In the genomic region with DNA sequence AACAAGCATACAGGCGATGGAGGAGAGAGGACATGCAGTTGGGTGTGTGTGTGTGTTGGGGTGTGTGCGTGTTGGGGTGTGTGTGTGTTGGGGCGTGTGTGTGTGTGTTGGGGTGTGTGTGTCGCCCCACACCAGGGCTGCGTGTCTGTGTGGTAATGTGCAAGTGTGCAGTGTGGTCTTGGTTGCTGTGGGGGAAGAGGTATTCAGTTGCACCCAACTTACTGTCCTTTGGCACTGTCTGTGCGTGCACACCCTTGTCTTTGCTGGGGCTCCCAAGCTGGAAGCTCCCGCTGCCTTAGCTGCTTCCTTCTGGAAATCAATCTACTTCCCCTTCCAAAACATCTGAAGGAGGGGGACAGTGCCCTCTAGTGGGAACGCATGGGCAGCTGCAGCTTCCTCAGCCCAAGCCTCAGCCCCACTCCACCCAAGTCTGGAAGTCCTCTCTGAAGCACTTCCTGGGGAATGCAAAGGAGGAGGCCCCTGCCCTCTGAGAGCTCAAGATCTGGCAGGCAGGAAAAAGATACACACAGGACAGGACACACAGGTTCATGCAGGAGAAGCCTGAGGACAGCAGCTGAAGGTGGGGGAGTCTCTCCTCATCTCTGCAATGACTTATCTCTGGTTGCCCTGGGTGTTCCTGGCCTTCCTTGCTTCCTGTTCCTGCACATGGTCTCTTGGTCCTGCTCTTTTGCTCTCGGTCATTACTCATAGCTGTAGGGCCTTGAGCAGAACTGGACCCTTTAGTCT, we compare ENCODE assay signal across 1 cellular context.
A peak's percentile ranks its signal among the peaks of the same experiment; 100 is the strongest.
TF ChIP-seq lines count a peak whose summit lies in the region.

No MANE protein-coding gene starts in this region.

TF ChIP-seq in HEK293, 187 proteins besides CTCF, POLR2A, EP300 and RAD21 (continued from another document):
- TF ChIP-seq, protein P1, sequence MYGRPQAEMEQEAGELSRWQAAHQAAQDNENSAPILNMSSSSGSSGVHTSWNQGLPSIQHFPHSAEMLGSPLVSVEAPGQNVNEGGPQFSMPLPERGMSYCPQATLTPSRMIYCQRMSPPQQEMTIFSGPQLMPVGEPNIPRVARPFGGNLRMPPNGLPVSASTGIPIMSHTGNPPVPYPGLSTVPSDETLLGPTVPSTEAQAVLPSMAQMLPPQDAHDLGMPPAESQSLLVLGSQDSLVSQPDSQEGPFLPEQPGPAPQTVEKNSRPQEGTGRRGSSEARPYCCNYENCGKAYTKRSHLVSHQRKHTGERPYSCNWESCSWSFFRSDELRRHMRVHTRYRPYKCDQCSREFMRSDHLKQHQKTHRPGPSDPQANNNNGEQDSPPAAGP (tag by site-specific recombination; IDR thresholded peaks at IDR 0.05) = peak; percentile 53; the same call in 1 of the 2 replicates
- no peak for TF ChIP-seq ZSCAN16 (tag by site-specific recombination; IDR thresholded peaks at IDR 0.05)
- 0 out of 2 replicates have a peak, but pooled peaks have one; percentile 44 for TF ChIP-seq SP7 (tag by site-specific recombination; IDR thresholded peaks at IDR 0.05)
- TF ChIP-seq, protein P2, sequence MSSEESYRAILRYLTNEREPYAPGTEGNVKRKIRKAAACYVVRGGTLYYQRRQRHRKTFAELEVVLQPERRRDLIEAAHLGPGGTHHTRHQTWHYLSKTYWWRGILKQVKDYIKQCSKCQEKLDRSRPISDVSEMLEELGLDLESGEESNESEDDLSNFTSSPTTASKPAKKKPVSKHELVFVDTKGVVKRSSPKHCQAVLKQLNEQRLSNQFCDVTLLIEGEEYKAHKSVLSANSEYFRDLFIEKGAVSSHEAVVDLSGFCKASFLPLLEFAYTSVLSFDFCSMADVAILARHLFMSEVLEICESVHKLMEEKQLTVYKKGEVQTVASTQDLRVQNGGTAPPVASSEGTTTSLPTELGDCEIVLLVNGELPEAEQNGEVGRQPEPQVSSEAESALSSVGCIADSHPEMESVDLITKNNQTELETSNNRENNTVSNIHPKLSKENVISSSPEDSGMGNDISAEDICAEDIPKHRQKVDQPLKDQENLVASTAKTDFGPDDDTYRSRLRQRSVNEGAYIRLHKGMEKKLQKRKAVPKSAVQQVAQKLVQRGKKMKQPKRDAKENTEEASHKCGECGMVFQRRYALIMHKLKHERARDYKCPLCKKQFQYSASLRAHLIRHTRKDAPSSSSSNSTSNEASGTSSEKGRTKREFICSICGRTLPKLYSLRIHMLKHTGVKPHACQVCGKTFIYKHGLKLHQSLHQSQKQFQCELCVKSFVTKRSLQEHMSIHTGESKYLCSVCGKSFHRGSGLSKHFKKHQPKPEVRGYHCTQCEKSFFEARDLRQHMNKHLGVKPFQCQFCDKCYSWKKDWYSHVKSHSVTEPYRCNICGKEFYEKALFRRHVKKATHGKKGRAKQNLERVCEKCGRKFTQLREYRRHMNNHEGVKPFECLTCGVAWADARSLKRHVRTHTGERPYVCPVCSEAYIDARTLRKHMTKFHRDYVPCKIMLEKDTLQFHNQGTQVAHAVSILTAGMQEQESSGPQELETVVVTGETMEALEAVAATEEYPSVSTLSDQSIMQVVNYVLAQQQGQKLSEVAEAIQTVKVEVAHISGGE (tag by site-specific recombination; conservative IDR thresholded peaks at IDR 0.05; ENCODE audit: low read depth) = peak; percentile 93
- TF ChIP-seq ZNF473 (tag by site-specific recombination; IDR thresholded peaks at IDR 0.05) = no peak
- TF ChIP-seq, protein P3, sequence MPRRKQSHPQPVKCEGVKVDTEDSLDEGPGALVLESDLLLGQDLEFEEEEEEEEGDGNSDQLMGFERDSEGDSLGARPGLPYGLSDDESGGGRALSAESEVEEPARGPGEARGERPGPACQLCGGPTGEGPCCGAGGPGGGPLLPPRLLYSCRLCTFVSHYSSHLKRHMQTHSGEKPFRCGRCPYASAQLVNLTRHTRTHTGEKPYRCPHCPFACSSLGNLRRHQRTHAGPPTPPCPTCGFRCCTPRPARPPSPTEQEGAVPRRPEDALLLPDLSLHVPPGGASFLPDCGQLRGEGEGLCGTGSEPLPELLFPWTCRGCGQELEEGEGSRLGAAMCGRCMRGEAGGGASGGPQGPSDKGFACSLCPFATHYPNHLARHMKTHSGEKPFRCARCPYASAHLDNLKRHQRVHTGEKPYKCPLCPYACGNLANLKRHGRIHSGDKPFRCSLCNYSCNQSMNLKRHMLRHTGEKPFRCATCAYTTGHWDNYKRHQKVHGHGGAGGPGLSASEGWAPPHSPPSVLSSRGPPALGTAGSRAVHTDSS (tag by site-specific recombination; IDR thresholded peaks at IDR 0.05) = no peak
- TF ChIP-seq TCF7L2 (IDR thresholded peaks at IDR 0.05; ENCODE audit: borderline replicate concordance, low read depth, low read length) = no peak
- no peak for TF ChIP-seq ZNF530 (tag by site-specific recombination; IDR thresholded peaks at IDR 0.05; ENCODE audit: low read depth)
- TF ChIP-seq REPIN1 (tag by site-specific recombination; IDR thresholded peaks at IDR 0.05; ENCODE audit: low read depth) = no peak
- TF ChIP-seq, protein P4, sequence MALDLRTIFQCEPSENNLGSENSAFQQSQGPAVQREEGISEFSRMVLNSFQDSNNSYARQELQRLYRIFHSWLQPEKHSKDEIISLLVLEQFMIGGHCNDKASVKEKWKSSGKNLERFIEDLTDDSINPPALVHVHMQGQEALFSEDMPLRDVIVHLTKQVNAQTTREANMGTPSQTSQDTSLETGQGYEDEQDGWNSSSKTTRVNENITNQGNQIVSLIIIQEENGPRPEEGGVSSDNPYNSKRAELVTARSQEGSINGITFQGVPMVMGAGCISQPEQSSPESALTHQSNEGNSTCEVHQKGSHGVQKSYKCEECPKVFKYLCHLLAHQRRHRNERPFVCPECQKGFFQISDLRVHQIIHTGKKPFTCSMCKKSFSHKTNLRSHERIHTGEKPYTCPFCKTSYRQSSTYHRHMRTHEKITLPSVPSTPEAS (tag by site-specific recombination; IDR thresholded peaks at IDR 0.05) = peak; percentile 92
- TF ChIP-seq, protein P5, sequence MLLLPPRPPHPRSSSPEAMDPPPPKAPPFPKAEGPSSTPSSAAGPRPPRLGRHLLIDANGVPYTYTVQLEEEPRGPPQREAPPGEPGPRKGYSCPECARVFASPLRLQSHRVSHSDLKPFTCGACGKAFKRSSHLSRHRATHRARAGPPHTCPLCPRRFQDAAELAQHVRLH (tag by site-specific recombination; IDR thresholded peaks at IDR 0.05) = no peak
- no peak for TF ChIP-seq ZNF404 (tag by site-specific recombination; IDR thresholded peaks at IDR 0.05)
- TF ChIP-seq, protein P6, sequence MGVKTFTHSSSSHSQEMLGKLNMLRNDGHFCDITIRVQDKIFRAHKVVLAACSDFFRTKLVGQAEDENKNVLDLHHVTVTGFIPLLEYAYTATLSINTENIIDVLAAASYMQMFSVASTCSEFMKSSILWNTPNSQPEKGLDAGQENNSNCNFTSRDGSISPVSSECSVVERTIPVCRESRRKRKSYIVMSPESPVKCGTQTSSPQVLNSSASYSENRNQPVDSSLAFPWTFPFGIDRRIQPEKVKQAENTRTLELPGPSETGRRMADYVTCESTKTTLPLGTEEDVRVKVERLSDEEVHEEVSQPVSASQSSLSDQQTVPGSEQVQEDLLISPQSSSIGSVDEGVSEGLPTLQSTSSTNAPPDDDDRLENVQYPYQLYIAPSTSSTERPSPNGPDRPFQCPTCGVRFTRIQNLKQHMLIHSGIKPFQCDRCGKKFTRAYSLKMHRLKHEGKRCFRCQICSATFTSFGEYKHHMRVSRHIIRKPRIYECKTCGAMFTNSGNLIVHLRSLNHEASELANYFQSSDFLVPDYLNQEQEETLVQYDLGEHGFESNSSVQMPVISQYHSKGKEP (tag by site-specific recombination; IDR thresholded peaks at IDR 0.05) = no peak
- TF ChIP-seq ZNF521 (tag by site-specific recombination; IDR thresholded peaks at IDR 0.05) = no peak
- TF ChIP-seq ZFHX2 (tag by site-specific recombination; conservative IDR thresholded peaks at IDR 0.05) = 0 out of 2 replicates have a peak, but pooled peaks have one; percentile 5
- TF ChIP-seq, protein P7, sequence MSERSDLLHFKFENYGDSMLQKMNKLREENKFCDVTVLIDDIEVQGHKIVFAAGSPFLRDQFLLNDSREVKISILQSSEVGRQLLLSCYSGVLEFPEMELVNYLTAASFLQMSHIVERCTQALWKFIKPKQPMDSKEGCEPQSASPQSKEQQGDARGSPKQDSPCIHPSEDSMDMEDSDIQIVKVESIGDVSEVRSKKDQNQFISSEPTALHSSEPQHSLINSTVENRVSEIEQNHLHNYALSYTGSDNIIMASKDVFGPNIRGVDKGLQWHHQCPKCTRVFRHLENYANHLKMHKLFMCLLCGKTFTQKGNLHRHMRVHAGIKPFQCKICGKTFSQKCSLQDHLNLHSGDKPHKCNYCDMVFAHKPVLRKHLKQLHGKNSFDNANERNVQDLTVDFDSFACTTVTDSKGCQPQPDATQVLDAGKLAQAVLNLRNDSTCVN (tag by site-specific recombination; optimal IDR thresholded peaks at IDR 0.05) = peak; percentile 18
- peak; percentile 91 for TF ChIP-seq ZNF654 (tag by site-specific recombination; IDR thresholded peaks at IDR 0.05; ENCODE audit: low read depth)
- TF ChIP-seq IKZF3 (tag by site-specific recombination; IDR thresholded peaks at IDR 0.05) = peak; percentile 96
- TF ChIP-seq, protein P8, sequence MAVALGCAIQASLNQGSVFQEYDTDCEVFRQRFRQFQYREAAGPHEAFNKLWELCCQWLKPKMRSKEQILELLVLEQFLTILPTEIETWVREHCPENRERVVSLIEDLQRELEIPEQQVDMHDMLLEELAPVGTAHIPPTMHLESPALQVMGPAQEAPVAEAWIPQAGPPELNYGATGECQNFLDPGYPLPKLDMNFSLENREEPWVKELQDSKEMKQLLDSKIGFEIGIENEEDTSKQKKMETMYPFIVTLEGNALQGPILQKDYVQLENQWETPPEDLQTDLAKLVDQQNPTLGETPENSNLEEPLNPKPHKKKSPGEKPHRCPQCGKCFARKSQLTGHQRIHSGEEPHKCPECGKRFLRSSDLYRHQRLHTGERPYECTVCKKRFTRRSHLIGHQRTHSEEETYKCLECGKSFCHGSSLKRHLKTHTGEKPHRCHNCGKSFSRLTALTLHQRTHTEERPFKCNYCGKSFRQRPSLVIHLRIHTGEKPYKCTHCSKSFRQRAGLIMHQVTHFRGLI (tag by site-specific recombination; IDR thresholded peaks at IDR 0.05) = no peak
- TF ChIP-seq ZNF555 (tag by site-specific recombination; conservative IDR thresholded peaks at IDR 0.05) = no peak
- TF ChIP-seq ZNF146 (tag by site-specific recombination; IDR thresholded peaks at IDR 0.05) = no peak
- no peak for TF ChIP-seq BCL11B (tag by site-specific recombination; IDR thresholded peaks at IDR 0.05; ENCODE audit: low read depth)
- peak; percentile 39; the same call in 1 of the 2 replicates for TF ChIP-seq ZNF394 (tag by site-specific recombination; IDR thresholded peaks at IDR 0.05; ENCODE audit: borderline replicate concordance)
- TF ChIP-seq HOXD13 (CRISPR knock-in tag; IDR thresholded peaks at IDR 0.05; ENCODE audit: borderline replicate concordance) = no peak
- TF ChIP-seq ZNF843 (tag by site-specific recombination; IDR thresholded peaks at IDR 0.05) = no peak
- no peak for TF ChIP-seq ZNF777 (tag by site-specific recombination; IDR thresholded peaks at IDR 0.05; ENCODE audit: borderline replicate concordance)
- TF ChIP-seq ZNF391 (tag by site-specific recombination; IDR thresholded peaks at IDR 0.05; ENCODE audit: borderline replicate concordance, low read depth) = peak; percentile 36; the same call in 1 of the 2 replicates
- TF ChIP-seq, protein P9, sequence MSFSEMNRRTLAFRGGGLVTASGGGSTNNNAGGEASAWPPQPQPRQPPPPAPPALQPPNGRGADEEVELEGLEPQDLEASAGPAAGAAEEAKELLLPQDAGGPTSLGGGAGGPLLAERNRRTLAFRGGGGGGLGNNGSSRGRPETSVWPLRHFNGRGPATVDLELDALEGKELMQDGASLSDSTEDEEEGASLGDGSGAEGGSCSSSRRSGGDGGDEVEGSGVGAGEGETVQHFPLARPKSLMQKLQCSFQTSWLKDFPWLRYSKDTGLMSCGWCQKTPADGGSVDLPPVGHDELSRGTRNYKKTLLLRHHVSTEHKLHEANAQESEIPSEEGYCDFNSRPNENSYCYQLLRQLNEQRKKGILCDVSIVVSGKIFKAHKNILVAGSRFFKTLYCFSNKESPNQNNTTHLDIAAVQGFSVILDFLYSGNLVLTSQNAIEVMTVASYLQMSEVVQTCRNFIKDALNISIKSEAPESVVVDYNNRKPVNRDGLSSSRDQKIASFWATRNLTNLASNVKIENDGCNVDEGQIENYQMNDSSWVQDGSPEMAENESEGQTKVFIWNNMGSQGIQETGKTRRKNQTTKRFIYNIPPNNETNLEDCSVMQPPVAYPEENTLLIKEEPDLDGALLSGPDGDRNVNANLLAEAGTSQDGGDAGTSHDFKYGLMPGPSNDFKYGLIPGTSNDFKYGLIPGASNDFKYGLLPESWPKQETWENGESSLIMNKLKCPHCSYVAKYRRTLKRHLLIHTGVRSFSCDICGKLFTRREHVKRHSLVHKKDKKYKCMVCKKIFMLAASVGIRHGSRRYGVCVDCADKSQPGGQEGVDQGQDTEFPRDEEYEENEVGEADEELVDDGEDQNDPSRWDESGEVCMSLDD (tag by site-specific recombination; IDR thresholded peaks at IDR 0.05) = peak; percentile 90; the same call in 1 of the 2 replicates
- TF ChIP-seq ZNF114 (tag by site-specific recombination; IDR thresholded peaks at IDR 0.05) = no peak
- TF ChIP-seq KLF8 (tag by site-specific recombination; IDR thresholded peaks at IDR 0.05) = no peak
- no peak for TF ChIP-seq ZBTB7A (tag by site-specific recombination; IDR thresholded peaks at IDR 0.05; ENCODE audit: low read depth)
- TF ChIP-seq ZNF366 (tag by site-specific recombination; conservative IDR thresholded peaks at IDR 0.05) = no peak
- no peak for TF ChIP-seq ZNF311 (tag by site-specific recombination; IDR thresholded peaks at IDR 0.05; ENCODE audit: borderline replicate concordance)
- peak; percentile 23; the same call in 1 of the 2 replicates for TF ChIP-seq ZBTB1 (tag by site-specific recombination; IDR thresholded peaks at IDR 0.05)
